In genomic region chr3:77648214-77648613, GRCh38 we compare ENCODE assay signal across 26 cellular contexts.
"Had no signal": no experiment of that assay in that cellular context is flagged by ENCODE, and none has a peak within 500 bp of the region (broad histone marks: within the 10 kb centered on the region; RNA-seq: fewer than 3 reads in every experiment).

No MANE protein-coding gene starts in this region.

- H3K9me3 ChIP-seq: adrenal gland, body of pancreas, breast epithelium, Peyer's patch had no signal

- H3K27me3 Mint-ChIP-seq: activated CD4-positive, alpha-beta T cell treated with anti-CD3 and anti-CD28 coated beads, Interleukin-2, amount 10 ng/mL, durations not matched to agents 24 days and 14 days; activated CD8-positive, alpha-beta T cell treated with anti-CD3 and anti-CD28 coated beads for 36 hours; activated naive CD4-positive, alpha-beta T cell treated with anti-CD3 and anti-CD28 coated beads, Interleukin-2, amount 50 U/mL, for 24 hours; activated naive CD8-positive, alpha-beta T cell treated with anti-CD3 and anti-CD28 coated beads, Interleukin-2, amount 10 ng/mL, durations not matched to agents 7 days and 5 days; activated T-helper 17 cell treated with anti-CD3 and anti-CD28 coated beads, Interleukin-2, amount 50 U/mL, for 72 hours had no signal

- ATAC-seq: activated CD8-positive, alpha-beta T cell treated with anti-CD3 and anti-CD28 coated beads for 36 hours; activated T-cell treated with anti-CD3 and anti-CD28 coated beads, Interleukin-2, amount 50 U/mL, for 72 hours; activated T-helper 17 cell treated with anti-CD3 and anti-CD28 coated beads, Interleukin-2, amount 50 U/mL, for 72 hours; body of pancreas; SK-N-SH treated with all-trans-retinoic acid at 6 μM for 48 hours had no signal

- H3K27ac Mint-ChIP-seq: activated CD4-positive, alpha-beta T cell treated with anti-CD3 and anti-CD28 coated beads, Interleukin-2, amount 10 ng/mL, durations not matched to agents 24 days and 14 days; activated CD8-positive, alpha-beta T cell treated with anti-CD3 and anti-CD28 coated beads for 36 hours; activated naive CD4-positive, alpha-beta T cell treated with anti-CD3 and anti-CD28 coated beads, Interleukin-2, amount 50 U/mL, for 24 hours; activated naive CD8-positive, alpha-beta T cell treated with anti-CD3 and anti-CD28 coated beads, Interleukin-2, amount 10 ng/mL, durations not matched to agents 7 days and 5 days; activated T-cell treated with anti-CD3 and anti-CD28 coated beads, Interleukin-2, amount 50 U/mL, for 72 hours; activated T-helper 17 cell treated with anti-CD3 and anti-CD28 coated beads, Interleukin-2, amount 50 U/mL, for 72 hours had no signal

- DNase-seq: activated CD4-positive, alpha-beta T cell treated with anti-CD3 and anti-CD28 coated beads, Interleukin-2, amount 10 ng/mL, durations not matched to agents 24 days and 14 days; activated CD4-positive, alpha-beta T cell treated with anti-CD3 and anti-CD28 coated beads, Interleukin-2, amount 50 U/mL, for 4 hours; activated CD8-positive, alpha-beta T cell treated with anti-CD3 and anti-CD28 coated beads for 36 hours; activated gamma-delta T cell; activated naive CD4-positive, alpha-beta T cell treated with Interleukin-2 at 50 U/mL for 16 hours; activated naive CD8-positive, alpha-beta T cell treated with anti-CD3 and anti-CD28 coated beads, Interleukin-2, amount 10 ng/mL, durations not matched to agents 7 days and 5 days; activated T-cell treated with anti-CD3 and anti-CD28 coated beads, Interleukin-2, amount 50 U/mL, for 1 hour; activated T-cell treated with anti-CD3 and anti-CD28 coated beads, Interleukin-2, amount 50 U/mL, for 72 hours; adrenal gland; body of pancreas; NCI-H1105; NCI-H1417 treated with DMSO at 0.1 percent for 48 hours; NCI-H2029; NCI-H345; NCI-H524 treated with DMSO at 0.1 percent for 48 hours; Peyer's patch; RPMI8226; SHP77 treated with DMSO at 0.1 percent for 48 hours; SW 1271; T1000; WERI-Rb-1 had no signal

- H3K9me3 Mint-ChIP-seq: activated naive CD4-positive, alpha-beta T cell treated with anti-CD3 and anti-CD28 coated beads, Interleukin-2, amount 50 U/mL, for 24 hours had no signal

- H3K36me3 Mint-ChIP-seq: activated naive CD4-positive, alpha-beta T cell treated with anti-CD3 and anti-CD28 coated beads, Interleukin-2, amount 50 U/mL, for 24 hours; activated naive CD8-positive, alpha-beta T cell treated with anti-CD3 and anti-CD28 coated beads, Interleukin-2, amount 10 ng/mL, durations not matched to agents 7 days and 5 days had no signal

- H3K36me3 ChIP-seq: adrenal gland, breast epithelium, Peyer's patch, WERI-Rb-1 had no signal

- H3K4me1 ChIP-seq: adrenal gland, body of pancreas, breast epithelium, Peyer's patch had no signal

- H3K27ac ChIP-seq: adrenal gland, body of pancreas, breast epithelium, KMS-11, Peyer's patch, WERI-Rb-1 had no signal

- H3K27me3 ChIP-seq: adrenal gland, body of pancreas, breast epithelium, Peyer's patch had no signal

- H3K4me3 Mint-ChIP-seq: activated CD4-positive, alpha-beta T cell treated with anti-CD3 and anti-CD28 coated beads, Interleukin-2, amount 10 ng/mL, durations not matched to agents 24 days and 14 days; activated CD8-positive, alpha-beta T cell treated with anti-CD3 and anti-CD28 coated beads for 36 hours; activated naive CD4-positive, alpha-beta T cell treated with anti-CD3 and anti-CD28 coated beads, Interleukin-2, amount 50 U/mL, for 24 hours; activated naive CD8-positive, alpha-beta T cell treated with anti-CD3 and anti-CD28 coated beads, Interleukin-2, amount 10 ng/mL, durations not matched to agents 7 days and 5 days; activated T-cell treated with anti-CD3 and anti-CD28 coated beads, Interleukin-2, amount 50 U/mL, for 72 hours; activated T-helper 17 cell treated with anti-CD3 and anti-CD28 coated beads, Interleukin-2, amount 50 U/mL, for 72 hours had no signal

- H3K4me2 ChIP-seq: KMS-11 had no signal

- H3K4me3 ChIP-seq: adrenal gland, body of pancreas, breast epithelium, Peyer's patch had no signal

- H3K4me1 Mint-ChIP-seq: activated CD4-positive, alpha-beta T cell treated with anti-CD3 and anti-CD28 coated beads, Interleukin-2, amount 10 ng/mL, durations not matched to agents 24 days and 14 days; activated naive CD4-positive, alpha-beta T cell treated with anti-CD3 and anti-CD28 coated beads, Interleukin-2, amount 50 U/mL, for 24 hours; activated naive CD8-positive, alpha-beta T cell treated with anti-CD3 and anti-CD28 coated beads, Interleukin-2, amount 10 ng/mL, durations not matched to agents 7 days and 5 days; activated T-helper 17 cell treated with anti-CD3 and anti-CD28 coated beads, Interleukin-2, amount 50 U/mL, for 72 hours had no signal
